In genomic region chr10:78438094-78438906, GRCh38 we compare ENCODE assay signal across 1 cellular context.
A peak's percentile ranks its signal among the peaks of the same experiment; 100 is the strongest.
TF ChIP-seq lines count a peak whose summit lies in the region.

No MANE protein-coding gene starts in this region.

TF ChIP-seq in HepG2, 621 proteins besides CTCF, POLR2A, EP300 and RAD21 (continued from another document and continues in another):
- TF ChIP-seq, protein P1, sequence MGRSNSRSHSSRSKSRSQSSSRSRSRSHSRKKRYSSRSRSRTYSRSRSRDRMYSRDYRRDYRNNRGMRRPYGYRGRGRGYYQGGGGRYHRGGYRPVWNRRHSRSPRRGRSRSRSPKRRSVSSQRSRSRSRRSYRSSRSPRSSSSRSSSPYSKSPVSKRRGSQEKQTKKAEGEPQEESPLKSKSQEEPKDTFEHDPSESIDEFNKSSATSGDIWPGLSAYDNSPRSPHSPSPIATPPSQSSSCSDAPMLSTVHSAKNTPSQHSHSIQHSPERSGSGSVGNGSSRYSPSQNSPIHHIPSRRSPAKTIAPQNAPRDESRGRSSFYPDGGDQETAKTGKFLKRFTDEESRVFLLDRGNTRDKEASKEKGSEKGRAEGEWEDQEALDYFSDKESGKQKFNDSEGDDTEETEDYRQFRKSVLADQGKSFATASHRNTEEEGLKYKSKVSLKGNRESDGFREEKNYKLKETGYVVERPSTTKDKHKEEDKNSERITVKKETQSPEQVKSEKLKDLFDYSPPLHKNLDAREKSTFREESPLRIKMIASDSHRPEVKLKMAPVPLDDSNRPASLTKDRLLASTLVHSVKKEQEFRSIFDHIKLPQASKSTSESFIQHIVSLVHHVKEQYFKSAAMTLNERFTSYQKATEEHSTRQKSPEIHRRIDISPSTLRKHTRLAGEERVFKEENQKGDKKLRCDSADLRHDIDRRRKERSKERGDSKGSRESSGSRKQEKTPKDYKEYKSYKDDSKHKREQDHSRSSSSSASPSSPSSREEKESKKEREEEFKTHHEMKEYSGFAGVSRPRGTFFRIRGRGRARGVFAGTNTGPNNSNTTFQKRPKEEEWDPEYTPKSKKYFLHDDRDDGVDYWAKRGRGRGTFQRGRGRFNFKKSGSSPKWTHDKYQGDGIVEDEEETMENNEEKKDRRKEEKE (IDR thresholded peaks at IDR 0.05), result no peak
- TF ChIP-seq ARID3A (IDR thresholded peaks at IDR 0.05; ENCODE audit: low read depth, low read length) (no peak), SUZ12 (IDR thresholded peaks at IDR 0.05; ENCODE audit: low read depth, low read length) (no peak), NFIC (IDR thresholded peaks at IDR 0.05; ENCODE audit: low read length) (no peak), RERE (CRISPR knock-in tag; IDR thresholded peaks at IDR 0.05; ENCODE audit: low read depth) (0 out of 2 replicates have a peak, but pooled peaks have one; percentile 17), ZNF121 (CRISPR knock-in tag; IDR thresholded peaks at IDR 0.05) (peak; percentile 86), ZC3H13 (CRISPR knock-in tag; IDR thresholded peaks at IDR 0.05) (no peak), ZNF629 (CRISPR knock-in tag; conservative IDR thresholded peaks at IDR 0.05) (peak; percentile 98), FOXA1 (IDR thresholded peaks at IDR 0.05) (no peak), FOXA1 (CRISPR knock-in tag; IDR thresholded peaks at IDR 0.05) (no peak), FOXA3 (CRISPR knock-in tag; IDR thresholded peaks at IDR 0.05) (peak; percentile 49; the same call in 1 of the 2 replicates), ZFX (CRISPR knock-in tag; IDR thresholded peaks at IDR 0.05; ENCODE audit: low read depth) (peak; percentile 58), ZNF713 (CRISPR knock-in tag; IDR thresholded peaks at IDR 0.05) (0 out of 2 replicates have a peak, but pooled peaks have one; percentile 64), ZNF766 (CRISPR knock-in tag; IDR thresholded peaks at IDR 0.05; ENCODE audit: borderline replicate concordance) (no peak; the same call in 1 of the 2 replicates), ZNF652 (CRISPR knock-in tag; IDR thresholded peaks at IDR 0.05; ENCODE audit: borderline replicate concordance, low read depth) (0 out of 2 replicates have a peak, but pooled peaks have one; percentile 29), MTA1 (CRISPR knock-in tag; IDR thresholded peaks at IDR 0.05; ENCODE audit: borderline replicate concordance) (peak; percentile 67; the same call in 1 of the 2 replicates), TFE3 (CRISPR knock-in tag; IDR thresholded peaks at IDR 0.05) (peak; percentile 60; the same call in 1 of the 2 replicates), ATF4 (CRISPR knock-in tag; IDR thresholded peaks at IDR 0.05) (peak in 1 of 2 experiments; percentile 49; a peak in 1 of 4 replicates), ZBTB20 (CRISPR knock-in tag; IDR thresholded peaks at IDR 0.05; ENCODE audit: borderline replicate concordance, low read depth) (peak; percentile 74; the same call in 1 of the 2 replicates), ZNF75D (CRISPR knock-in tag; IDR thresholded peaks at IDR 0.05; ENCODE audit: borderline replicate concordance) (no peak), FUBP1 (CRISPR knock-in tag; IDR thresholded peaks at IDR 0.05; ENCODE audit: borderline replicate concordance) (0 out of 2 replicates have a peak, but pooled peaks have one; percentile 24), KDM1A (CRISPR knock-in tag; IDR thresholded peaks at IDR 0.05) (peak; percentile 84)
- TF ChIP-seq, protein P2, sequence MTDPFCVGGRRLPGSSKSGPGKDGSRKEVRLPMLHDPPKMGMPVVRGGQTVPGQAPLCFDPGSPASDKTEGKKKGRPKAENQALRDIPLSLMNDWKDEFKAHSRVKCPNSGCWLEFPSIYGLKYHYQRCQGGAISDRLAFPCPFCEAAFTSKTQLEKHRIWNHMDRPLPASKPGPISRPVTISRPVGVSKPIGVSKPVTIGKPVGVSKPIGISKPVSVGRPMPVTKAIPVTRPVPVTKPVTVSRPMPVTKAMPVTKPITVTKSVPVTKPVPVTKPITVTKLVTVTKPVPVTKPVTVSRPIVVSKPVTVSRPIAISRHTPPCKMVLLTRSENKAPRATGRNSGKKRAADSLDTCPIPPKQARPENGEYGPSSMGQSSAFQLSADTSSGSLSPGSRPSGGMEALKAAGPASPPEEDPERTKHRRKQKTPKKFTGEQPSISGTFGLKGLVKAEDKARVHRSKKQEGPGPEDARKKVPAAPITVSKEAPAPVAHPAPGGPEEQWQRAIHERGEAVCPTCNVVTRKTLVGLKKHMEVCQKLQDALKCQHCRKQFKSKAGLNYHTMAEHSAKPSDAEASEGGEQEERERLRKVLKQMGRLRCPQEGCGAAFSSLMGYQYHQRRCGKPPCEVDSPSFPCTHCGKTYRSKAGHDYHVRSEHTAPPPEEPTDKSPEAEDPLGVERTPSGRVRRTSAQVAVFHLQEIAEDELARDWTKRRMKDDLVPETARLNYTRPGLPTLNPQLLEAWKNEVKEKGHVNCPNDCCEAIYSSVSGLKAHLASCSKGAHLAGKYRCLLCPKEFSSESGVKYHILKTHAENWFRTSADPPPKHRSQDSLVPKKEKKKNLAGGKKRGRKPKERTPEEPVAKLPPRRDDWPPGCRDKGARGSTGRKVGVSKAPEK (CRISPR knock-in tag; IDR thresholded peaks at IDR 0.05; ENCODE audit: borderline replicate concordance), result peak; percentile 64; the same call in 1 of the 2 replicates
- TF ChIP-seq, protein P3, sequence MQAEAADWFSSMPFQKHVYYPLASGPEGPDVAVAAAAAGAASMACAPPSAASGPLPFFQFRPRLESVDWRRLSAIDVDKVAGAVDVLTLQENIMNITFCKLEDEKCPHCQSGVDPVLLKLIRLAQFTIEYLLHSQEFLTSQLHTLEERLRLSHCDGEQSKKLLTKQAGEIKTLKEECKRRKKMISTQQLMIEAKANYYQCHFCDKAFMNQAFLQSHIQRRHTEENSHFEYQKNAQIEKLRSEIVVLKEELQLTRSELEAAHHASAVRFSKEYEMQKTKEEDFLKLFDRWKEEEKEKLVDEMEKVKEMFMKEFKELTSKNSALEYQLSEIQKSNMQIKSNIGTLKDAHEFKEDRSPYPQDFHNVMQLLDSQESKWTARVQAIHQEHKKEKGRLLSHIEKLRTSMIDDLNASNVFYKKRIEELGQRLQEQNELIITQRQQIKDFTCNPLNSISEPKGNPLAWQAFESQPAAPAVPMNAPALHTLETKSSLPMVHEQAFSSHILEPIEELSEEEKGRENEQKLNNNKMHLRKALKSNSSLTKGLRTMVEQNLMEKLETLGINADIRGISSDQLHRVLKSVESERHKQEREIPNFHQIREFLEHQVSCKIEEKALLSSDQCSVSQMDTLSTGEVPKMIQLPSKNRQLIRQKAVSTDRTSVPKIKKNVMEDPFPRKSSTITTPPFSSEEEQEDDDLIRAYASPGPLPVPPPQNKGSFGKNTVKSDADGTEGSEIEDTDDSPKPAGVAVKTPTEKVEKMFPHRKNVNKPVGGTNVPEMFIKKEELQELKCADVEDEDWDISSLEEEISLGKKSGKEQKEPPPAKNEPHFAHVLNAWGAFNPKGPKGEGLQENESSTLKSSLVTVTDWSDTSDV (CRISPR knock-in tag; IDR thresholded peaks at IDR 0.05), result no peak
- TF ChIP-seq, protein P4, sequence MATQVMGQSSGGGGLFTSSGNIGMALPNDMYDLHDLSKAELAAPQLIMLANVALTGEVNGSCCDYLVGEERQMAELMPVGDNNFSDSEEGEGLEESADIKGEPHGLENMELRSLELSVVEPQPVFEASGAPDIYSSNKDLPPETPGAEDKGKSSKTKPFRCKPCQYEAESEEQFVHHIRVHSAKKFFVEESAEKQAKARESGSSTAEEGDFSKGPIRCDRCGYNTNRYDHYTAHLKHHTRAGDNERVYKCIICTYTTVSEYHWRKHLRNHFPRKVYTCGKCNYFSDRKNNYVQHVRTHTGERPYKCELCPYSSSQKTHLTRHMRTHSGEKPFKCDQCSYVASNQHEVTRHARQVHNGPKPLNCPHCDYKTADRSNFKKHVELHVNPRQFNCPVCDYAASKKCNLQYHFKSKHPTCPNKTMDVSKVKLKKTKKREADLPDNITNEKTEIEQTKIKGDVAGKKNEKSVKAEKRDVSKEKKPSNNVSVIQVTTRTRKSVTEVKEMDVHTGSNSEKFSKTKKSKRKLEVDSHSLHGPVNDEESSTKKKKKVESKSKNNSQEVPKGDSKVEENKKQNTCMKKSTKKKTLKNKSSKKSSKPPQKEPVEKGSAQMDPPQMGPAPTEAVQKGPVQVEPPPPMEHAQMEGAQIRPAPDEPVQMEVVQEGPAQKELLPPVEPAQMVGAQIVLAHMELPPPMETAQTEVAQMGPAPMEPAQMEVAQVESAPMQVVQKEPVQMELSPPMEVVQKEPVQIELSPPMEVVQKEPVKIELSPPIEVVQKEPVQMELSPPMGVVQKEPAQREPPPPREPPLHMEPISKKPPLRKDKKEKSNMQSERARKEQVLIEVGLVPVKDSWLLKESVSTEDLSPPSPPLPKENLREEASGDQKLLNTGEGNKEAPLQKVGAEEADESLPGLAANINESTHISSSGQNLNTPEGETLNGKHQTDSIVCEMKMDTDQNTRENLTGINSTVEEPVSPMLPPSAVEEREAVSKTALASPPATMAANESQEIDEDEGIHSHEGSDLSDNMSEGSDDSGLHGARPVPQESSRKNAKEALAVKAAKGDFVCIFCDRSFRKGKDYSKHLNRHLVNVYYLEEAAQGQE (IDR thresholded peaks at IDR 0.05; ENCODE audit: borderline replicate concordance in 1 of 2, low read depth in 1 of 2, low read length in 2 of 2), result no peak
- TF ChIP-seq, protein P5, sequence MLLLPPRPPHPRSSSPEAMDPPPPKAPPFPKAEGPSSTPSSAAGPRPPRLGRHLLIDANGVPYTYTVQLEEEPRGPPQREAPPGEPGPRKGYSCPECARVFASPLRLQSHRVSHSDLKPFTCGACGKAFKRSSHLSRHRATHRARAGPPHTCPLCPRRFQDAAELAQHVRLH (CRISPR knock-in tag; IDR thresholded peaks at IDR 0.05; ENCODE audit: borderline replicate concordance, low read depth), result peak; percentile 57; the same call in 1 of the 2 replicates
